In the genomic region with DNA sequence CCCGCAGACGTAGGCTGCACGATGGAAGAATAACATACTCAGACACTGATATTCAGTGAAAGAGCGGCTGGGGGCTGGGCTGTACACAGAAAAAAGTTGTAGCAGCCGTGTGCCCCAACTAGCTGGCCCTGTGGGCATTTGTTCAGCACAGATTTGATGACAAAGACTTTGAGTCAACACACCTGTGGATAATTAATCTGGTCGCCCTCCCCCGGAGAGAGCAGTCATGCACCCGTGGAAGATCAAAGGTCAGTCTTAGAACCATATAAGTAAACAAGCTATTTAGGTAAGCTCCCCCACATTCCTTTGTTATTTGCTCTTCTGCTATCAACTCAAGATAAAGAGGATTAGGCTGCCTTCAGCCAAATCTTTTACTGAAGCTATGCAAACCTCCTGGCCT, we compare ENCODE assay signal across 1 cellular context.
TF ChIP-seq lines count a peak whose summit lies in the region.

No MANE protein-coding gene starts in this region.

TF ChIP-seq in HepG2, 621 proteins besides CTCF, POLR2A, EP300 and RAD21 (continued from another document and continues in another):
- TF ChIP-seq, protein P1, sequence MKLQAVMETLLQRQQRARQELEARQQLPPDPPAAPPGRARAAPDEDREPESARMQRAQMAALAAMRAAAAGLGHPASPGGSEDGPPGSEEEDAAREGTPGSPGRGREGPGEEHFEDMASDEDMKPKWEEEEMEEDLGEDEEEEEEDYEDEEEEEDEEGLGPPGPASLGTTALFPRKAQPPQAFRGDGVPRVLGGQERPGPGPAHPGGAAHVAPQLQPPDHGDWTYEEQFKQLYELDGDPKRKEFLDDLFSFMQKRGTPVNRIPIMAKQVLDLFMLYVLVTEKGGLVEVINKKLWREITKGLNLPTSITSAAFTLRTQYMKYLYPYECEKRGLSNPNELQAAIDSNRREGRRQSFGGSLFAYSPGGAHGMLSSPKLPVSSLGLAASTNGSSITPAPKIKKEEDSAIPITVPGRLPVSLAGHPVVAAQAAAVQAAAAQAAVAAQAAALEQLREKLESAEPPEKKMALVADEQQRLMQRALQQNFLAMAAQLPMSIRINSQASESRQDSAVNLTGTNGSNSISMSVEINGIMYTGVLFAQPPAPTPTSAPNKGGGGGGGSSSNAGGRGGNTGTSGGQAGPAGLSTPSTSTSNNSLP (IDR thresholded peaks at IDR 0.05; ENCODE audit: low read depth, low read length) = peak; percentile 62; the same call in 1 of the 2 replicates
- TF ChIP-seq ZNF563 (CRISPR knock-in tag; IDR thresholded peaks at IDR 0.05) = no peak
- TF ChIP-seq PAF1 (CRISPR knock-in tag; IDR thresholded peaks at IDR 0.05) = no peak
- TF ChIP-seq, protein P2, sequence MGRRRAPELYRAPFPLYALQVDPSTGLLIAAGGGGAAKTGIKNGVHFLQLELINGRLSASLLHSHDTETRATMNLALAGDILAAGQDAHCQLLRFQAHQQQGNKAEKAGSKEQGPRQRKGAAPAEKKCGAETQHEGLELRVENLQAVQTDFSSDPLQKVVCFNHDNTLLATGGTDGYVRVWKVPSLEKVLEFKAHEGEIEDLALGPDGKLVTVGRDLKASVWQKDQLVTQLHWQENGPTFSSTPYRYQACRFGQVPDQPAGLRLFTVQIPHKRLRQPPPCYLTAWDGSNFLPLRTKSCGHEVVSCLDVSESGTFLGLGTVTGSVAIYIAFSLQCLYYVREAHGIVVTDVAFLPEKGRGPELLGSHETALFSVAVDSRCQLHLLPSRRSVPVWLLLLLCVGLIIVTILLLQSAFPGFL (CRISPR knock-in tag; IDR thresholded peaks at IDR 0.05) = no peak
- TF ChIP-seq, protein P3, sequence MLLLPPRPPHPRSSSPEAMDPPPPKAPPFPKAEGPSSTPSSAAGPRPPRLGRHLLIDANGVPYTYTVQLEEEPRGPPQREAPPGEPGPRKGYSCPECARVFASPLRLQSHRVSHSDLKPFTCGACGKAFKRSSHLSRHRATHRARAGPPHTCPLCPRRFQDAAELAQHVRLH (CRISPR knock-in tag; IDR thresholded peaks at IDR 0.05; ENCODE audit: borderline replicate concordance, low read depth) = no peak
- TF ChIP-seq FOXC1 (CRISPR knock-in tag; IDR thresholded peaks at IDR 0.05; ENCODE audit: borderline replicate concordance) = no peak
- TF ChIP-seq, protein P4, sequence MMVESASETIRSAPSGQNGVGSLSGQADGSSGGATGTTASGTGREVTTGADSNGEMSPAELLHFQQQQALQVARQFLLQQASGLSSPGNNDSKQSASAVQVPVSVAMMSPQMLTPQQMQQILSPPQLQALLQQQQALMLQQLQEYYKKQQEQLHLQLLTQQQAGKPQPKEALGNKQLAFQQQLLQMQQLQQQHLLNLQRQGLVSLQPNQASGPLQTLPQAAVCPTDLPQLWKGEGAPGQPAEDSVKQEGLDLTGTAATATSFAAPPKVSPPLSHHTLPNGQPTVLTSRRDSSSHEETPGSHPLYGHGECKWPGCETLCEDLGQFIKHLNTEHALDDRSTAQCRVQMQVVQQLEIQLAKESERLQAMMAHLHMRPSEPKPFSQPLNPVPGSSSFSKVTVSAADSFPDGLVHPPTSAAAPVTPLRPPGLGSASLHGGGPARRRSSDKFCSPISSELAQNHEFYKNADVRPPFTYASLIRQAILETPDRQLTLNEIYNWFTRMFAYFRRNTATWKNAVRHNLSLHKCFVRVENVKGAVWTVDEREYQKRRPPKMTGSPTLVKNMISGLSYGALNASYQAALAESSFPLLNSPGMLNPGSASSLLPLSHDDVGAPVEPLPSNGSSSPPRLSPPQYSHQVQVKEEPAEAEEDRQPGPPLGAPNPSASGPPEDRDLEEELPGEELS (CRISPR knock-in tag; IDR thresholded peaks at IDR 0.05) = peak; percentile 60
- TF ChIP-seq ZNF143 (CRISPR knock-in tag; IDR thresholded peaks at IDR 0.05) = no peak
- TF ChIP-seq BRCA1 (CRISPR knock-in tag; IDR thresholded peaks at IDR 0.05) = no peak
- TF ChIP-seq ZNF430 (CRISPR knock-in tag; IDR thresholded peaks at IDR 0.05) = no peak
- no peak for TF ChIP-seq CREB1 (IDR thresholded peaks at IDR 0.05)
- TF ChIP-seq CREB1 (CRISPR knock-in tag; IDR thresholded peaks at IDR 0.05) = no peak
- TF ChIP-seq, protein P5, sequence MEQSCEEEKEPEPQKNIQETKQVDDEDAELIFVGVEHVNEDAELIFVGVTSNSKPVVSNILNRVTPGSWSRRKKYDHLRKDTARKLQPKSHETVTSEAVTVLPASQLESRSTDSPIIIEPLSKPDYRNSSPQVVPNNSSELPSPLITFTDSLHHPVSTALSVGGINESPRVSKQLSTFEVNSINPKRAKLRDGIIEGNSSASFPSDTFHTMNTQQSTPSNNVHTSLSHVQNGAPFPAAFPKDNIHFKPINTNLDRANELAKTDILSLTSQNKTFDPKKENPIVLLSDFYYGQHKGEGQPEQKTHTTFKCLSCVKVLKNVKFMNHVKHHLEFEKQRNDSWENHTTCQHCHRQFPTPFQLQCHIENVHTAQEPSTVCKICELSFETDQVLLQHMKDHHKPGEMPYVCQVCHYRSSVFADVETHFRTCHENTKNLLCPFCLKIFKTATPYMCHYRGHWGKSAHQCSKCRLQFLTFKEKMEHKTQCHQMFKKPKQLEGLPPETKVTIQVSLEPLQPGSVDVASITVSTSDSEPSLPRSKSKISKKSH (CRISPR knock-in tag; IDR thresholded peaks at IDR 0.05; ENCODE audit: borderline replicate concordance) = 0 out of 2 replicates have a peak, but pooled peaks have one; percentile 44
- no peak for TF ChIP-seq IKZF4 (CRISPR knock-in tag; IDR thresholded peaks at IDR 0.05; ENCODE audit: borderline replicate concordance, low read depth, not compliant biosample characterization)
- TF ChIP-seq BHLHE40 (IDR thresholded peaks at IDR 0.05; ENCODE audit: low read length) = no peak
- no peak for TF ChIP-seq NR1H2 (CRISPR knock-in tag; IDR thresholded peaks at IDR 0.05; ENCODE audit: borderline replicate concordance, low read depth)
- TF ChIP-seq ZNF782 (CRISPR knock-in tag; IDR thresholded peaks at IDR 0.05; ENCODE audit: borderline replicate concordance) = no peak
- TF ChIP-seq DMAP1 (CRISPR knock-in tag; IDR thresholded peaks at IDR 0.05) = no peak
- no peak for TF ChIP-seq MXI1 (IDR thresholded peaks at IDR 0.05; ENCODE audit: borderline replicate concordance, low read depth, low read length)
- TF ChIP-seq POLR2AphosphoS2 (IDR thresholded peaks at IDR 0.05; ENCODE audit: low read depth, low read length) = no peak
- TF ChIP-seq, protein P6, sequence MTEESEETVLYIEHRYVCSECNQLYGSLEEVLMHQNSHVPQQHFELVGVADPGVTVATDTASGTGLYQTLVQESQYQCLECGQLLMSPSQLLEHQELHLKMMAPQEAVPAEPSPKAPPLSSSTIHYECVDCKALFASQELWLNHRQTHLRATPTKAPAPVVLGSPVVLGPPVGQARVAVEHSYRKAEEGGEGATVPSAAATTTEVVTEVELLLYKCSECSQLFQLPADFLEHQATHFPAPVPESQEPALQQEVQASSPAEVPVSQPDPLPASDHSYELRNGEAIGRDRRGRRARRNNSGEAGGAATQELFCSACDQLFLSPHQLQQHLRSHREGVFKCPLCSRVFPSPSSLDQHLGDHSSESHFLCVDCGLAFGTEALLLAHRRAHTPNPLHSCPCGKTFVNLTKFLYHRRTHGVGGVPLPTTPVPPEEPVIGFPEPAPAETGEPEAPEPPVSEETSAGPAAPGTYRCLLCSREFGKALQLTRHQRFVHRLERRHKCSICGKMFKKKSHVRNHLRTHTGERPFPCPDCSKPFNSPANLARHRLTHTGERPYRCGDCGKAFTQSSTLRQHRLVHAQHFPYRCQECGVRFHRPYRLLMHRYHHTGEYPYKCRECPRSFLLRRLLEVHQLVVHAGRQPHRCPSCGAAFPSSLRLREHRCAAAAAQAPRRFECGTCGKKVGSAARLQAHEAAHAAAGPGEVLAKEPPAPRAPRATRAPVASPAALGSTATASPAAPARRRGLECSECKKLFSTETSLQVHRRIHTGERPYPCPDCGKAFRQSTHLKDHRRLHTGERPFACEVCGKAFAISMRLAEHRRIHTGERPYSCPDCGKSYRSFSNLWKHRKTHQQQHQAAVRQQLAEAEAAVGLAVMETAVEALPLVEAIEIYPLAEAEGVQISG (CRISPR knock-in tag; IDR thresholded peaks at IDR 0.05) = no peak
- TF ChIP-seq, protein P7, sequence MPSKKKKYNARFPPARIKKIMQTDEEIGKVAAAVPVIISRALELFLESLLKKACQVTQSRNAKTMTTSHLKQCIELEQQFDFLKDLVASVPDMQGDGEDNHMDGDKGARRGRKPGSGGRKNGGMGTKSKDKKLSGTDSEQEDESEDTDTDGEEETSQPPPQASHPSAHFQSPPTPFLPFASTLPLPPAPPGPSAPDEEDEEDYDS (CRISPR knock-in tag; IDR thresholded peaks at IDR 0.05) = no peak
- no peak for TF ChIP-seq MZF1 (CRISPR knock-in tag; IDR thresholded peaks at IDR 0.05; ENCODE audit: borderline replicate concordance)
- TF ChIP-seq YEATS2 (CRISPR knock-in tag; IDR thresholded peaks at IDR 0.05; ENCODE audit: borderline replicate concordance) = no peak
- TF ChIP-seq, protein P8, sequence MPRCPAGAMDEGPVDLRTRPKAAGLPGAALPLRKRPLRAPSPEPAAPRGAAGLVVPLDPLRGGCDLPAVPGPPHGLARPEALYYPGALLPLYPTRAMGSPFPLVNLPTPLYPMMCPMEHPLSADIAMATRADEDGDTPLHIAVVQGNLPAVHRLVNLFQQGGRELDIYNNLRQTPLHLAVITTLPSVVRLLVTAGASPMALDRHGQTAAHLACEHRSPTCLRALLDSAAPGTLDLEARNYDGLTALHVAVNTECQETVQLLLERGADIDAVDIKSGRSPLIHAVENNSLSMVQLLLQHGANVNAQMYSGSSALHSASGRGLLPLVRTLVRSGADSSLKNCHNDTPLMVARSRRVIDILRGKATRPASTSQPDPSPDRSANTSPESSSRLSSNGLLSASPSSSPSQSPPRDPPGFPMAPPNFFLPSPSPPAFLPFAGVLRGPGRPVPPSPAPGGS (CRISPR knock-in tag; IDR thresholded peaks at IDR 0.05) = no peak
- TF ChIP-seq, protein P9, sequence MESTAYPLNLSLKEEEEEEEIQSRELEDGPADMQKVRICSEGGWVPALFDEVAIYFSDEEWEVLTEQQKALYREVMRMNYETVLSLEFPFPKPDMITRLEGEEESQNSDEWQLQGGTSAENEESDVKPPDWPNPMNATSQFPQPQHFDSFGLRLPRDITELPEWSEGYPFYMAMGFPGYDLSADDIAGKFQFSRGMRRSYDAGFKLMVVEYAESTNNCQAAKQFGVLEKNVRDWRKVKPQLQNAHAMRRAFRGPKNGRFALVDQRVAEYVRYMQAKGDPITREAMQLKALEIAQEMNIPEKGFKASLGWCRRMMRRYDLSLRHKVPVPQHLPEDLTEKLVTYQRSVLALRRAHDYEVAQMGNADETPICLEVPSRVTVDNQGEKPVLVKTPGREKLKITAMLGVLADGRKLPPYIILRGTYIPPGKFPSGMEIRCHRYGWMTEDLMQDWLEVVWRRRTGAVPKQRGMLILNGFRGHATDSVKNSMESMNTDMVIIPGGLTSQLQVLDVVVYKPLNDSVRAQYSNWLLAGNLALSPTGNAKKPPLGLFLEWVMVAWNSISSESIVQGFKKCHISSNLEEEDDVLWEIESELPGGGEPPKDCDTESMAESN (CRISPR knock-in tag; conservative IDR thresholded peaks at IDR 0.05) = no peak
- TF ChIP-seq EED (CRISPR knock-in tag; IDR thresholded peaks at IDR 0.05) = no peak
- TF ChIP-seq ZBTB20 (CRISPR knock-in tag; IDR thresholded peaks at IDR 0.05; ENCODE audit: borderline replicate concordance, low read depth) = no peak; the same call in 1 of the 2 replicates
- TF ChIP-seq KDM4B (CRISPR knock-in tag; IDR thresholded peaks at IDR 0.05) = no peak
- TF ChIP-seq TRIM24 (CRISPR knock-in tag; IDR thresholded peaks at IDR 0.05) = no peak
- TF ChIP-seq, protein P10, sequence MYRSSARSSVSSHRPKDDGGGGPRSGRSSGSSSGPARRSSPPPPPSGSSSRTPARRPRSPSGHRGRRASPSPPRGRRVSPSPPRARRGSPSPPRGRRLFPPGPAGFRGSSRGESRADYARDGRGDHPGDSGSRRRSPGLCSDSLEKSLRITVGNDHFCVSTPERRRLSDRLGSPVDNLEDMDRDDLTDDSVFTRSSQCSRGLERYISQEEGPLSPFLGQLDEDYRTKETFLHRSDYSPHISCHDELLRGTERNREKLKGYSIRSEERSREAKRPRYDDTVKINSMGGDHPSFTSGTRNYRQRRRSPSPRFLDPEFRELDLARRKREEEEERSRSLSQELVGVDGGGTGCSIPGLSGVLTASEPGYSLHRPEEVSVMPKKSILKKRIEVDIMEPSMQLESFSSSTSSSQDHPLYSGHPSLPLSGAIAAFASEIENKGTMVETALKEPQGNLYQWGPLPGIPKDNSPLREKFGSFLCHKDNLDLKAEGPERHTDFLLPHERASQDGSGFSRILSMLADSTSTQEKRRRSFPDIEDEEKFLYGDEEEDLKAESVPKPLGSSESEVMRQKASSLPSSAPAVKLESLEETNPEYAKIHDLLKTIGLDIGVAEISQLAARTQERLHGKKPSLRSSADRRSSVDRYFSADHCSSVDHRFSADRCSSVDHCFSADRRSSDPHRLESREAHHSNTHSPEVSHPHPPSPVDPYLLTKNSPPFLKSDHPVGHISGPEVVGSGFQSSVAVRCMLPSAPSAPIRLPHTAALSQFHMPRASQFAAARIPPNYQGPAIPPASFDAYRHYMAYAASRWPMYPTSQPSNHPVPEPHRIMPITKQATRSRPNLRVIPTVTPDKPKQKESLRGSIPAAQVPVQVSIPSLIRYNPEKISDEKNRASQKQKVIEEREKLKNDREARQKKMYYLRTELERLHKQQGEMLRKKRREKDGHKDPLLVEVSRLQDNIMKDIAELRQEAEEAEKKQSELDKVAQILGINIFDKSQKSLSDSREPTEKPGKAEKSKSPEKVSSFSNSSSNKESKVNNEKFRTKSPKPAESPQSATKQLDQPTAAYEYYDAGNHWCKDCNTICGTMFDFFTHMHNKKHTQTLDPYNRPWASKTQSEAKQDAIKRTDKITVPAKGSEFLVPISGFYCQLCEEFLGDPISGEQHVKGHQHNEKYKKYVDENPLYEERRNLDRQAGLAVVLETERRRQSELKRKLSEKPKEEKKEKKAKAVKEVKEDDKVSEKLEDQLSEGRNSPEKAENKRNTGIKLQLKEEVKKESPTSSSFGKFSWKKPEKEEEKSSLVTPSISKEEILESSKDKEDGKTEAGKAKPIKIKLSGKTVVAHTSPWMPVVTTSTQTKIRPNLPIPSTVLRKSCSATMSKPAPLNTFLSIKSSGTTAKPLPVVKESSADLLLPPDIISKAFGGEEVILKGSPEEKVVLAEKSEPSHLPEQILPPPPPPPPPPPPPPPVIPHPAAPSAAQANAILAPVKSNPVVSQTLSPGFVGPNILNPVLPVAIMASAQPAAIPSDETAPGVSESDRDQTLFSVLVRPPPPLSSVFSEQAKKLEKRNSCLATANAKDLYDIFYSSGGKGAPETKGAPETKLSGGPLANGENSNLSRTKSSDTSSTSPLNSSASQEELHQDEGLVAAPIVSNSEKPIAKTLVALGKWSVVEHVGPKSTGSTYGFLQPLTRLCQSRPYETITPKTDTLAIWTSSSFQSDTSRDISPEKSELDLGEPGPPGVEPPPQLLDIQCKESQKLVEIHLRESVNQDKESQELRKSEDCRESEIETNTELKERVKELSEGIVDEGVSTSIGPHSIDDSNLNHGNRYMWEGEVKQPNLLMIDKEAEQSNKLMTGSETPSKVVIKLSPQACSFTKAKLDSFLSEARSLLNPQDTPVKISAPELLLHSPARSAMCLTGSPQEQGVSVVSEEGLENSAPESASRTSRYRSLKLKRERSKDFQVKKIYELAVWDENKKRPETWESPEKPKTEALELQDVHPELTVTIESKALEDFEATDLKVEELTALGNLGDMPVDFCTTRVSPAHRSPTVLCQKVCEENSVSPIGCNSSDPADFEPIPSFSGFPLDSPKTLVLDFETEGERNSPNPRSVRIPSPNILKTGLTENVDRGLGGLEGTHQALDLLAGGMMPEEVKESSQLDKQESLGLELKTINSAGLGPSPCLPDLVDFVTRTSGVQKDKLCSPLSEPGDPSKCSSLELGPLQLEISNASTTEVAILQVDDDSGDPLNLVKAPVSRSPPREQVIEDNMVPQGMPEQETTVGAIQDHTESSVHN (CRISPR knock-in tag; IDR thresholded peaks at IDR 0.05) = no peak
- TF ChIP-seq ZNF274 (CRISPR knock-in tag; IDR thresholded peaks at IDR 0.05) = no peak
